In the genomic region with DNA sequence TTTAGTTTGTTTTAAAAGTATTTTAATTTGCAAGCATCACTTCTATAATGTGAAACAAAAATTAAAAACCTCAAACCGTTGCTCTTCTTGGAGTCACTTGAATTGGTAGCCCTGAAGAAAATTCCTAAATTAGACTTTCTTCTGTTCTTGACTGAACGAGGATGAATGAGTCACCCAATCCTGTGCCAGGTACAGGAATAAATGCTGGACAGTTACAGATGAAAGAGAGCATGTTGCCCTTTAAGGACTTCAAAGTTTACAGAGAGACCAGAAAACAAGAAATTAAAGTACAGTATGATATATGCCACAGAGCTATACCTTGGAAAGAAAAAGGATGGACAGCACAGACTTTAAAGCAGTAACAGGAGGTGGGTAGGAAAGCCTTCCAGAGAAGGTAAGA, we compare ENCODE assay signal across 25 cellular contexts. TPM values are rescaled to one million over a fixed set of nuclear protein-coding genes. Genes with fewer than 3 reads are reported as not detected.
A peak's percentile ranks its signal among the peaks of the same experiment; 100 is the strongest.
DNase-seq lines count a peak whose midpoint lies in the region; ATAC-seq and TF ChIP-seq lines count a peak whose summit lies in the region.
"Had no signal": no experiment of that assay in that cellular context is flagged by ENCODE, and none has a peak within 500 bp of the region (broad histone marks: within the 10 kb centered on the region; RNA-seq: fewer than 3 reads in every experiment).

No MANE protein-coding gene starts in this region.

- H3K9me3 Mint-ChIP-seq in activated T-cell treated with anti-CD3 and anti-CD28 coated beads, Interleukin-2, amount 50 U/mL, for 72 hours: peaks cover 0 to 1% of the 10 kb centered on the region in 2 donors
- H3K9me3 Mint-ChIP-seq: neural progenitor cell; stimulated activated naive CD8-positive, alpha-beta T cell treated with anti-CD3 and anti-CD28 coated beads, Interleukin-15, amount 100 ng/mL, for 72 hours; WTC11 had no signal

- TF ChIP-seq CTCF in RWPE2 (IDR thresholded peaks at IDR 0.05; ENCODE audit: poor library complexity, severe bottlenecking) (no peak), choroid plexus epithelial cell (conservative IDR thresholded peaks at IDR 0.05; ENCODE audit: low read depth, low read length) (no peak), gastrocnemius medialis (IDR thresholded peaks at IDR 0.05 in 4 of 5, conservative IDR thresholded peaks at IDR 0.05 in 1 of 5) (no peak)

- no peak for DNase-seq in activated T-cell treated with anti-CD3 and anti-CD28 coated beads, Interleukin-2, amount 50 U/mL, for 72 hours
- DNase-seq in activated T-cell treated with anti-CD3 and anti-CD28 coated beads for 4 hours: no peak
- no peak for DNase-seq in RWPE2 (ENCODE audit: low spot score)
- peak; percentile 52 for DNase-seq in choroid plexus epithelial cell (ENCODE audit: low read depth)
- DNase-seq in gastrocnemius medialis: peak in 1 of 2 donors; percentile 15
- no peak for DNase-seq in DMS153 (lab: John Stamatoyannopoulos, UW)
- DNase-seq in cardiac septum (ENCODE audit: low spot score): no peak
- DNase-seq in NCI-H128 (lab: John Stamatoyannopoulos, UW; ENCODE audit: unreplicated experiment): no peak
- DNase-seq: activated effector memory CD4-positive, alpha-beta T cell treated with anti-CD3 and anti-CD28 coated beads, Interleukin-2, amount 50 U/mL, for 16 hours; DMS79; dorsolateral prefrontal cortex; hypothalamus; NCI-H345; NK-92 treated with Interleukin-12 subunit alpha and Interleukin-12 subunit beta, amount 100 ng/mL, for 24 hours; retina; SIG-M5; stimulated activated naive CD8-positive, alpha-beta T cell treated with anti-CD3 and anti-CD28 coated beads, Interleukin-15, amount 100 ng/mL, for 72 hours; T-helper 2 cell had no signal

- H3K4me1 ChIP-seq in RWPE2 (ENCODE audit: insufficient read depth, poor library complexity, severe bottlenecking) (peaks cover 31% of the 10 kb centered on the region), gastrocnemius medialis (peaks cover 0 to 10% of the 10 kb centered on the region in 2 donors)

- H3K4me3 Mint-ChIP-seq in activated T-cell treated with anti-CD3 and anti-CD28 coated beads, Interleukin-2, amount 50 U/mL, for 72 hours: peak overlapping the region in 1 of 2 donors; percentile 34
- H3K4me3 Mint-ChIP-seq: neural progenitor cell, WTC11 had no signal

- peak overlapping the region; percentile 55 for H3K27ac Mint-ChIP-seq in activated T-cell treated with anti-CD3 and anti-CD28 coated beads, Interleukin-2, amount 50 U/mL, for 72 hours
- H3K27ac Mint-ChIP-seq: neural progenitor cell had no signal

- H3K36me3 Mint-ChIP-seq in activated T-cell treated with anti-CD3 and anti-CD28 coated beads, Interleukin-2, amount 50 U/mL, for 72 hours (ENCODE audit: insufficient read depth in 2 of 2): peaks cover 3 to 4% of the 10 kb centered on the region in 2 donors
- H3K36me3 Mint-ChIP-seq: neural progenitor cell, WTC11 had no signal

- no peak for ATAC-seq in activated T-cell treated with anti-CD3 and anti-CD28 coated beads, Interleukin-2, amount 50 U/mL, for 72 hours (replicated peaks in 1 of 2)
- peak; percentile 59 for ATAC-seq in RWPE2 (ENCODE audit: low read depth)
- peak; percentile 62 to 63 for ATAC-seq in gastrocnemius medialis
- ATAC-seq: WTC11 had no signal

- in situ Hi-C loops in gastrocnemius medialis (cut with MboI; ENCODE audit: low sequenced_read_pairs in 4 of 4): no loop called here

- H3K27me3 ChIP-seq in RWPE2 (ENCODE audit: insufficient read depth, poor library complexity, severe bottlenecking) (no peaks in the 10 kb centered on the region), gastrocnemius medialis (no peaks in the 10 kb centered on the region)
- H3K27me3 ChIP-seq: ascending aorta, dorsolateral prefrontal cortex, neural progenitor cell had no signal

- H3K27ac ChIP-seq in RWPE2 (ENCODE audit: poor library complexity, severe bottlenecking) (peak overlapping the region; percentile 43), gastrocnemius medialis (no peak overlapping the region)
- H3K27ac ChIP-seq: C4-2B, dorsolateral prefrontal cortex, neural progenitor cell had no signal

- H3K4me1 Mint-ChIP-seq in activated T-cell treated with anti-CD3 and anti-CD28 coated beads, Interleukin-2, amount 50 U/mL, for 72 hours (ENCODE audit: low read depth): peaks cover 70% of the 10 kb centered on the region

- no peak overlapping the region for H3K4me3 ChIP-seq in RWPE2 (ENCODE audit: severe bottlenecking)
- no peak overlapping the region for H3K4me3 ChIP-seq in choroid plexus epithelial cell (ENCODE audit: low read depth, low read length)
- H3K4me3 ChIP-seq in gastrocnemius medialis: no peak overlapping the region
- H3K4me3 ChIP-seq: ascending aorta, dorsolateral prefrontal cortex, neural progenitor cell had no signal

- H3K36me3 ChIP-seq in RWPE2 (ENCODE audit: low read depth): no peaks in the 10 kb centered on the region
- H3K36me3 ChIP-seq in gastrocnemius medialis: no peaks in the 10 kb centered on the region
- H3K36me3 ChIP-seq: ascending aorta, neural progenitor cell had no signal

- intact Hi-C loops in gastrocnemius medialis (cut with DNase I; ENCODE audit: low total_unique reads): no loop called here
- intact Hi-C loops in cardiac septum (cut with DNase I): no loop called here

- no peaks in the 10 kb centered on the region for H3K27me3 Mint-ChIP-seq in activated T-cell treated with anti-CD3 and anti-CD28 coated beads, Interleukin-2, amount 50 U/mL, for 72 hours (ENCODE audit: low read depth)
- H3K27me3 Mint-ChIP-seq: stimulated activated naive CD8-positive, alpha-beta T cell treated with anti-CD3 and anti-CD28 coated beads, Interleukin-15, amount 100 ng/mL, for 72 hours had no signal

- no peaks in the 10 kb centered on the region for H3K9me3 ChIP-seq in RWPE2 (ENCODE audit: severe bottlenecking)
- H3K9me3 ChIP-seq in gastrocnemius medialis: no peaks in the 10 kb centered on the region
- H3K9me3 ChIP-seq: ascending aorta had no signal

- no peak for TF ChIP-seq POLR2A in gastrocnemius medialis (IDR thresholded peaks at IDR 0.05)

RNA-seq across cellular contexts. Expression of gene CXCR5, which starts 41.3 kb away (rescaled TPM):
- 10 to 100 TPM; 16.9 to 20.3 TPM for total RNA-seq in activated T-cell treated with anti-CD3 and anti-CD28 coated beads, Interleukin-2, amount 50 U/mL, for 72 hours
- total RNA-seq in gastrocnemius medialis (not detected), cardiac septum (not detected)
- total RNA-seq: A172, ascending aorta, dorsolateral prefrontal cortex, HT-29, urinary bladder had no signal

RNA-seq across cellular contexts. Expression of gene DDX6, which starts 51.4 kb away (rescaled TPM):
- 100 to 1,000 TPM; 239 to 256 TPM for total RNA-seq in activated T-cell treated with anti-CD3 and anti-CD28 coated beads, Interleukin-2, amount 50 U/mL, for 72 hours
- total RNA-seq in gastrocnemius medialis: 100 to 1,000 TPM in 2 of 4 donors, 10 to 100 TPM in 2; 73.4 to 125 (median 98.2) TPM
- total RNA-seq in cardiac septum: 118 TPM

Comparison
In these comparisons a context has a peak if more than half of its experiments do, and no peak if none do; other contexts are left out.
1. ATAC-seq: peak in RWPE2 (single experiment) and gastrocnemius medialis (2 of 2); none in activated T-cell treated with anti-CD3 and anti-CD28 coated beads, Interleukin-2, amount 50 U/mL, for 72 hours (0 of 2).
2. RNA of gene CXCR5, which starts 41.3 kb away (total RNA-seq): 16.9 to 20.3 TPM in activated T-cell treated with anti-CD3 and anti-CD28 coated beads, Interleukin-2, amount 50 U/mL, for 72 hours; not detected in cardiac septum (single experiment) and not detected in gastrocnemius medialis; every median in the first group is over 10 times any median in the second.